In genomic region chr16:84567446-84567962, GRCh38 we compare ENCODE assay signal across 1 cellular context.
TF ChIP-seq lines count a peak whose summit lies in the region.

No MANE protein-coding gene starts in this region.

TF ChIP-seq in GM23338, 12 proteins besides CTCF, POLR2A, EP300 and RAD21 (continued from another document):
- TF ChIP-seq NANOG (IDR thresholded peaks at IDR 0.05; ENCODE audit: borderline replicate concordance): no peak
